Comparison of ENCODE assay signal across 19 cellular contexts in the genomic region with DNA sequence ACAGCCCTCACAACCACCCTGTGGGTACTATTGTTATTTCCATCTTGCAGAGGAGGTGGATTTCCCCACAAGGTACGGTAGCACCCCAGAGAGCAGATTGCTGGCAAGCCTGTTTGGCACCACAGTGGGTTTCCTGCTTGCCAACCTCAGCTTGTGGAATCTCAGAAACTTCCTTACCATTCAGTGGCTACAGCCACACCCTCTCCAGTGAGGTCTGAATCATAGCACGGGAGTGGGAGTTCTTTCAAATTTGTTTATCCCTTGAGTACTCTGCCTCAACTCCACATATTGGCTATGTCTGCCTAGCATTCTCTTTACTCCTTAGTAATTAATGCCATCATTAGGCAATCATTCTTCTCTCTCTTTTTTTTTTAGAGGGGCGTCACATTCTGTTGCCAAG.
DNase-seq lines count a peak whose midpoint lies in the region; ATAC-seq and TF ChIP-seq lines count a peak whose summit lies in the region.
"Had no signal": no experiment of that assay in that cellular context is flagged by ENCODE, and none has a peak within 500 bp of the region (broad histone marks: within the 10 kb centered on the region; RNA-seq: fewer than 3 reads in every experiment).

No MANE protein-coding gene starts in this region.

- 3% methylated on average over 3 of the region's 3 CpGs for WGBS in mammary epithelial cell (ENCODE audit: low coverage, missing lambda C conversion rate)
- WGBS in body of pancreas, 2 donors: 30 to 49% methylated on average over 3 of the region's 3 CpGs

- in situ Hi-C loops in mammary epithelial cell (cut with MboI; ENCODE audit: low sequenced_read_pairs in 2 of 2): no loop called here

- H3K27ac ChIP-seq in mammary epithelial cell (ENCODE audit: insufficient read depth, low read depth, low read length) (no peak overlapping the region), body of pancreas (no peak overlapping the region)
- H3K27ac ChIP-seq: gastrocnemius medialis, PC-9, upper lobe of left lung had no signal

- no peak overlapping the region for H3K4me2 ChIP-seq in mammary epithelial cell (ENCODE audit: insufficient read depth, low read depth, low read length)
- H3K4me2 ChIP-seq: PC-9 had no signal

- intact Hi-C loops in mammary epithelial cell (cut with micrococcal nuclease) (no loop called here), body of pancreas (cut with DNase I) (no loop called here)

- peak; percentile 54 for DNase-seq in AG08395 (ENCODE audit: low spot score)
- DNase-seq in HT1080 (ENCODE audit: low read depth): peak; percentile 64
- peak; percentile 82 for DNase-seq in mammary epithelial cell
- peak; percentile 8 for DNase-seq in kidney tubule cell (ENCODE audit: low spot score)
- DNase-seq in body of pancreas: no peak
- DNase-seq: DMS79 treated with DMSO at 0.1 percent for 48 hours; gastrocnemius medialis; Karpas-422; NCI-H1417 treated with DMSO at 0.1 percent for 48 hours; NCI-H2171 treated with DMSO at 0.1 percent for 48 hours; NCI-H748 treated with DMSO at 0.1 percent for 48 hours; nucleus accumbens; stimulated activated naive CD4-positive, alpha-beta T cell treated with Interleukin-2 at 50 U/mL for 16 hours; upper lobe of left lung had no signal

- no peak for TF ChIP-seq CTCF in mammary epithelial cell (conservative IDR thresholded peaks at IDR 0.05 in 1 of 2, IDR thresholded peaks at IDR 0.05 in 1 of 2; ENCODE audit: extremely low read depth in 1 of 2, insufficient read depth in 1 of 2, low read depth in 1 of 2, low read length in 2 of 2)
- no peak for TF ChIP-seq CTCF in body of pancreas (IDR thresholded peaks at IDR 0.05)

- no peaks in the 10 kb centered on the region for H3K9me3 ChIP-seq in mammary epithelial cell (replicated peaks; ENCODE audit: insufficient read depth, low read length)
- no peaks in the 10 kb centered on the region for H3K9me3 ChIP-seq in body of pancreas
- H3K9me3 ChIP-seq: gastrocnemius medialis had no signal

- no peaks in the 10 kb centered on the region for H3K79me2 ChIP-seq in mammary epithelial cell (ENCODE audit: insufficient read depth, low read length)

- peaks cover 10% of the 10 kb centered on the region for H3K4me1 ChIP-seq in mammary epithelial cell (ENCODE audit: insufficient read depth, low read length)
- H3K4me1 ChIP-seq in body of pancreas: no peaks in the 10 kb centered on the region
- H3K4me1 ChIP-seq: gastrocnemius medialis had no signal

- dilution Hi-C loops in mammary epithelial cell (cut with HindIII; ENCODE audit: low sequenced_read_pairs): no loop called here

- CTCF ChIA-PET in mammary epithelial cell (lab: Charles Lee; ENCODE audit: low non-redundant PET): no interaction called here

- H3K4me3 ChIP-seq in mammary epithelial cell (replicated peaks in 1 of 3; ENCODE audit: insufficient read depth in 1 of 3, low read depth in 2 of 3, low read length in 3 of 3) (no peak overlapping the region), body of pancreas (no peak overlapping the region)
- H3K4me3 ChIP-seq: gastrocnemius medialis, PC-9, upper lobe of left lung had no signal

- no peak for ATAC-seq in GM18858 (IDR thresholded peaks at IDR 0.05; ENCODE audit: unreplicated experiment)
- ATAC-seq in body of pancreas: no peak
- no peak for ATAC-seq in GM21786 (IDR thresholded peaks at IDR 0.05; ENCODE audit: unreplicated experiment)
- no peak for ATAC-seq in HG02970 (IDR thresholded peaks at IDR 0.05; ENCODE audit: low FRiP score, unreplicated experiment)
- ATAC-seq: gastrocnemius medialis, sciatic nerve had no signal

- no peaks in the 10 kb centered on the region for H3K36me3 ChIP-seq in mammary epithelial cell (ENCODE audit: insufficient read depth, low read length)
- no peaks in the 10 kb centered on the region for H3K36me3 ChIP-seq in body of pancreas (replicated peaks in 1 of 2; ENCODE audit: insufficient read depth in 1 of 2, low read depth in 2 of 2)
- H3K36me3 ChIP-seq: gastrocnemius medialis, upper lobe of left lung had no signal

- no peaks in the 10 kb centered on the region for H3K27me3 ChIP-seq in mammary epithelial cell (ENCODE audit: insufficient read depth, low read length)
- H3K27me3 ChIP-seq in body of pancreas: no peaks in the 10 kb centered on the region
- H3K27me3 ChIP-seq: upper lobe of left lung had no signal

- no TSS peak for BruUV-seq in mammary epithelial cell (replicated peaks; lab: Mats Ljungman, UMichigan)

- H4K20me1 ChIP-seq in mammary epithelial cell (ENCODE audit: insufficient read depth, low read length): no peaks in the 10 kb centered on the region

- no peak for TF ChIP-seq POLR2A in body of pancreas (IDR thresholded peaks at IDR 0.05)

- no peak overlapping the region for H3K9ac ChIP-seq in mammary epithelial cell (ENCODE audit: insufficient read depth, low read length)

- H2AFZ ChIP-seq in mammary epithelial cell (ENCODE audit: low read depth, low read length): no peak overlapping the region
- H2AFZ ChIP-seq: PC-9 had no signal

Comparison
In these comparisons a context has a peak if more than half of its experiments do, and no peak if none do; other contexts are left out.
1. DNase-seq: peak in AG08395 (single experiment), HT1080 (single experiment), mammary epithelial cell (single experiment) and kidney tubule cell (single experiment); none in body of pancreas (0 of 4).